In the genomic region with DNA sequence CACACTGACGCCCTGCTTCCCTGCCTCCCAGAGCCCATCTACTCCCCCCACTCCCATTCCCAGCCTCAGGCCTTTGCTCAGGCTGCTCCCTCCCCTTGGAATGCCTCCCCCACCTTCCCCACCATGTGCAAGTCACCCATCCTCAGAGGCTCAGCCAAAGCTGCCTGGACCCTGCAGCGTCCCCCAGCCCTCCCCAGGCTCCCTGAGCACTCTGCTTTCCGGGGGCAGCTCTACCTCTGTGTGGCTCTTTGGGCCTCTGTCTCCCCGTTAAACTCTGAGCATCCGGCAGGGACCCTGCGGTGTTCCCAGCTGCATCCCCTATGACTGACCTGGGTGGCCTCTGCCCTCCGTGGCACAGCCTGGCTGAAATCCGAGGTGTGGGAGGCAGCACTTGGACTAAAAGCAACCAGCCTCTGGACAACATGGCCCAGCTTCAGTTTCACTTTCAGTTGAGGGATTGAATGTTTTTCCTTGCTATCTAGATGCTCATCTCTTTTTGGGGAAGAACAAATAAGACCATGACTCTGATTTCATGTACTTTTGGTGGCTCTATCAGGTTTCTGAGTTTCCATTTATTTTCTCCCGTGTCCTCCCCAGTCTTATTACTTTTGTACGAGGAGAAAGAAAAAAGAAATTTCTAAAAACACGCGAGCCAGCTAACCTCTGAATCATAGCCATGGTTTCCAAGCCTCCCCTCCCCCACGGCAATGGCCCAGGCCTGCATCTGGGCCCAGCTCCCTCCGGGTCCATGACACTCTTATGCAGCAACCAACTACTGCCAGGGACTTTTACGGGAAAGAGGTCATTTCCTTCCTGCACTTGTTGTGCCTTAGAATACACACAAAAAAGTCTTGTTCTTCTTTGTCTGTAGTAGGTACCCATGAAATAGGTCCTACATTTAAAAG, we compare ENCODE assay signal across 1 cellular context.
A peak's percentile ranks its signal among the peaks of the same experiment; 100 is the strongest.
TF ChIP-seq lines count a peak whose summit lies in the region.

No MANE protein-coding gene starts in this region.

TF ChIP-seq in HepG2, 621 proteins besides CTCF, POLR2A, EP300 and RAD21 (continued from another document and continues in another):
- TF ChIP-seq, protein P1, sequence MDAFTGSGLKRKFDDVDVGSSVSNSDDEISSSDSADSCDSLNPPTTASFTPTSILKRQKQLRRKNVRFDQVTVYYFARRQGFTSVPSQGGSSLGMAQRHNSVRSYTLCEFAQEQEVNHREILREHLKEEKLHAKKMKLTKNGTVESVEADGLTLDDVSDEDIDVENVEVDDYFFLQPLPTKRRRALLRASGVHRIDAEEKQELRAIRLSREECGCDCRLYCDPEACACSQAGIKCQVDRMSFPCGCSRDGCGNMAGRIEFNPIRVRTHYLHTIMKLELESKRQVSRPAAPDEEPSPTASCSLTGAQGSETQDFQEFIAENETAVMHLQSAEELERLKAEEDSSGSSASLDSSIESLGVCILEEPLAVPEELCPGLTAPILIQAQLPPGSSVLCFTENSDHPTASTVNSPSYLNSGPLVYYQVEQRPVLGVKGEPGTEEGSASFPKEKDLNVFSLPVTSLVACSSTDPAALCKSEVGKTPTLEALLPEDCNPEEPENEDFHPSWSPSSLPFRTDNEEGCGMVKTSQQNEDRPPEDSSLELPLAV (CRISPR knock-in tag; conservative IDR thresholded peaks at IDR 0.05; ENCODE audit: low read depth), result no peak
- TF ChIP-seq NFIC (IDR thresholded peaks at IDR 0.05; ENCODE audit: low read length), result no peak
- TF ChIP-seq TP53 (CRISPR knock-in tag; conservative IDR thresholded peaks at IDR 0.05), result no peak
- no peak for TF ChIP-seq ZNF138 (CRISPR knock-in tag; IDR thresholded peaks at IDR 0.05; ENCODE audit: low read depth)
- TF ChIP-seq ZSCAN20 (CRISPR knock-in tag; IDR thresholded peaks at IDR 0.05; ENCODE audit: borderline replicate concordance), result no peak
- no peak for TF ChIP-seq ATRX (CRISPR knock-in tag; IDR thresholded peaks at IDR 0.05; ENCODE audit: borderline replicate concordance)
- TF ChIP-seq ZFY (CRISPR knock-in tag; IDR thresholded peaks at IDR 0.05), result peak; percentile 75
- TF ChIP-seq, protein P2, sequence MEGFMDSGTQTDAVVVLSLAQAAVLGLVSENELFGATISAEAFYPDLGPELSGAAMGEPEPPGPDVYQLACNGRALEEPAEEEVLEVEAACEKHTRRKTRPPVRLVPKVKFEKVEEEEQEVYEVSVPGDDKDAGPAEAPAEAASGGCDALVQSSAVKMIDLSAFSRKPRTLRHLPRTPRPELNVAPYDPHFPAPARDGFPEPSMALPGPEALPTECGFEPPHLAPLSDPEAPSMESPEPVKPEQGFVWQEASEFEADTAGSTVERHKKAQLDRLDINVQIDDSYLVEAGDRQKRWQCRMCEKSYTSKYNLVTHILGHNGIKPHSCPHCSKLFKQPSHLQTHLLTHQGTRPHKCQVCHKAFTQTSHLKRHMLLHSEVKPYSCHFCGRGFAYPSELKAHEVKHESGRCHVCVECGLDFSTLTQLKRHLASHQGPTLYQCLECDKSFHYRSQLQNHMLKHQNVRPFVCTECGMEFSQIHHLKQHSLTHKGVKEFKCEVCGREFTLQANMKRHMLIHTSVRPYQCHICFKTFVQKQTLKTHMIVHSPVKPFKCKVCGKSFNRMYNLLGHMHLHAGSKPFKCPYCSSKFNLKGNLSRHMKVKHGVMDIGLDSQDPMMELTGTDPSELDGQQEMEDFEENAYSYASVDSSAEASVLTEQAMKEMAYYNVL (CRISPR knock-in tag; IDR thresholded peaks at IDR 0.05; ENCODE audit: borderline replicate concordance), result no peak
- TF ChIP-seq, protein P3, sequence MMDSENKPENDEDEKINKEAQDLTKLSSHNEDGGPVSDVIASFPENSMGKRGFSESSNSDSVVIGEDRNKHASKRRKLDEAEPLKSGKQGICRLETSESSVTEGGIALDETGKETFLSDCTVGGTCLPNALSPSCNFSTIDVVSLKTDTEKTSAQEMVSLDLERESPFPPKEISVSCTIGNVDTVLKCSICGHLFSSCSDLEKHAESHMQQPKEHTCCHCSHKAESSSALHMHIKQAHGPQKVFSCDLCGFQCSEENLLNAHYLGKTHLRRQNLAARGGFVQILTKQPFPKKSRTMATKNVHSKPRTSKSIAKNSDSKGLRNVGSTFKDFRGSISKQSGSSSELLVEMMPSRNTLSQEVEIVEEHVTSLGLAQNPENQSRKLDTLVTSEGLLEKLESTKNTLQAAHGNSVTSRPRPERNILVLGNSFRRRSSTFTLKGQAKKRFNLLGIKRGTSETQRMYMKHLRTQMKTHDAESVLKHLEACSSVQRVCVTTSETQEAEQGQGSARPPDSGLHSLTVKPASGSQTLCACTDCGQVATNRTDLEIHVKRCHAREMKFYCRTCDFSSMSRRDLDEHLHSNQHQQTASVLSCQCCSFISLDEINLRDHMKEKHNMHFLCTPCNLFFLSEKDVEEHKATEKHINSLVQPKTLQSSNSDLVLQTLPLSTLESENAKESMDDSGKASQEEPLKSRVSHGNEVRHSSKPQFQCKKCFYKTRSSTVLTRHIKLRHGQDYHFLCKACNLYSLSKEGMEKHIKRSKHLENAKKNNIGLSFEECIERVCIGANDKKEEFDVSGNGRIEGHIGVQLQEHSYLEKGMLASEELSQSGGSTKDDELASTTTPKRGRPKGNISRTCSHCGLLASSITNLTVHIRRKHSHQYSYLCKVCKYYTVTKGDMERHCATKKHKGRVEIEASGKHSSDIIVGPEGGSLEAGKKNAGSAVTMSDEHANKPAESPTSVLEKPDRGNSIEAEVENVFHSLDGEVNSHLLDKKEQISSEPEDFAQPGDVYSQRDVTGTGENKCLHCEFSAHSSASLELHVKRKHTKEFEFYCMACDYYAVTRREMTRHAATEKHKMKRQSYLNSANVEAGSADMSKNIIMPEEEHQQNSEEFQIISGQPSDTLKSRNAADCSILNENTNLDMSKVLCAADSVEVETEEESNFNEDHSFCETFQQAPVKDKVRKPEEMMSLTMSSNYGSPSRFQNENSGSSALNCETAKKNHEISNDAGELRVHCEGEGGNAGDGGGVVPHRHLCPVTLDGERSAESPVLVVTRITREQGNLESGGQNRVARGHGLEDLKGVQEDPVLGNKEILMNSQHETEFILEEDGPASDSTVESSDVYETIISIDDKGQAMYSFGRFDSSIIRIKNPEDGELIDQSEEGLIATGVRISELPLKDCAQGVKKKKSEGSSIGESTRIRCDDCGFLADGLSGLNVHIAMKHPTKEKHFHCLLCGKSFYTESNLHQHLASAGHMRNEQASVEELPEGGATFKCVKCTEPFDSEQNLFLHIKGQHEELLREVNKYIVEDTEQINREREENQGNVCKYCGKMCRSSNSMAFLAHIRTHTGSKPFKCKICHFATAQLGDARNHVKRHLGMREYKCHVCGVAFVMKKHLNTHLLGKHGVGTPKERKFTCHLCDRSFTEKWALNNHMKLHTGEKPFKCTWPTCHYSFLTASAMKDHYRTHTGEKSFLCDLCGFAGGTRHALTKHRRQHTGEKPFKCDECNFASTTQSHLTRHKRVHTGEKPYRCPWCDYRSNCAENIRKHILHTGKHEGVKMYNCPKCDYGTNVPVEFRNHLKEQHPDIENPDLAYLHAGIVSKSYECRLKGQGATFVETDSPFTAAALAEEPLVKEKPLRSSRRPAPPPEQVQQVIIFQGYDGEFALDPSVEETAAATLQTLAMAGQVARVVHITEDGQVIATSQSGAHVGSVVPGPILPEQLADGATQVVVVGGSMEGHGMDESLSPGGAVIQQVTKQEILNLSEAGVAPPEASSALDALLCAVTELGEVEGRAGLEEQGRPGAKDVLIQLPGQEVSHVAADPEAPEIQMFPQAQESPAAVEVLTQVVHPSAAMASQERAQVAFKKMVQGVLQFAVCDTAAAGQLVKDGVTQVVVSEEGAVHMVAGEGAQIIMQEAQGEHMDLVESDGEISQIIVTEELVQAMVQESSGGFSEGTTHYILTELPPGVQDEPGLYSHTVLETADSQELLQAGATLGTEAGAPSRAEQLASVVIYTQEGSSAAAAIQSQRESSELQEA (CRISPR knock-in tag; IDR thresholded peaks at IDR 0.05; ENCODE audit: not compliant biosample characterization), result no peak
- TF ChIP-seq, protein P4, sequence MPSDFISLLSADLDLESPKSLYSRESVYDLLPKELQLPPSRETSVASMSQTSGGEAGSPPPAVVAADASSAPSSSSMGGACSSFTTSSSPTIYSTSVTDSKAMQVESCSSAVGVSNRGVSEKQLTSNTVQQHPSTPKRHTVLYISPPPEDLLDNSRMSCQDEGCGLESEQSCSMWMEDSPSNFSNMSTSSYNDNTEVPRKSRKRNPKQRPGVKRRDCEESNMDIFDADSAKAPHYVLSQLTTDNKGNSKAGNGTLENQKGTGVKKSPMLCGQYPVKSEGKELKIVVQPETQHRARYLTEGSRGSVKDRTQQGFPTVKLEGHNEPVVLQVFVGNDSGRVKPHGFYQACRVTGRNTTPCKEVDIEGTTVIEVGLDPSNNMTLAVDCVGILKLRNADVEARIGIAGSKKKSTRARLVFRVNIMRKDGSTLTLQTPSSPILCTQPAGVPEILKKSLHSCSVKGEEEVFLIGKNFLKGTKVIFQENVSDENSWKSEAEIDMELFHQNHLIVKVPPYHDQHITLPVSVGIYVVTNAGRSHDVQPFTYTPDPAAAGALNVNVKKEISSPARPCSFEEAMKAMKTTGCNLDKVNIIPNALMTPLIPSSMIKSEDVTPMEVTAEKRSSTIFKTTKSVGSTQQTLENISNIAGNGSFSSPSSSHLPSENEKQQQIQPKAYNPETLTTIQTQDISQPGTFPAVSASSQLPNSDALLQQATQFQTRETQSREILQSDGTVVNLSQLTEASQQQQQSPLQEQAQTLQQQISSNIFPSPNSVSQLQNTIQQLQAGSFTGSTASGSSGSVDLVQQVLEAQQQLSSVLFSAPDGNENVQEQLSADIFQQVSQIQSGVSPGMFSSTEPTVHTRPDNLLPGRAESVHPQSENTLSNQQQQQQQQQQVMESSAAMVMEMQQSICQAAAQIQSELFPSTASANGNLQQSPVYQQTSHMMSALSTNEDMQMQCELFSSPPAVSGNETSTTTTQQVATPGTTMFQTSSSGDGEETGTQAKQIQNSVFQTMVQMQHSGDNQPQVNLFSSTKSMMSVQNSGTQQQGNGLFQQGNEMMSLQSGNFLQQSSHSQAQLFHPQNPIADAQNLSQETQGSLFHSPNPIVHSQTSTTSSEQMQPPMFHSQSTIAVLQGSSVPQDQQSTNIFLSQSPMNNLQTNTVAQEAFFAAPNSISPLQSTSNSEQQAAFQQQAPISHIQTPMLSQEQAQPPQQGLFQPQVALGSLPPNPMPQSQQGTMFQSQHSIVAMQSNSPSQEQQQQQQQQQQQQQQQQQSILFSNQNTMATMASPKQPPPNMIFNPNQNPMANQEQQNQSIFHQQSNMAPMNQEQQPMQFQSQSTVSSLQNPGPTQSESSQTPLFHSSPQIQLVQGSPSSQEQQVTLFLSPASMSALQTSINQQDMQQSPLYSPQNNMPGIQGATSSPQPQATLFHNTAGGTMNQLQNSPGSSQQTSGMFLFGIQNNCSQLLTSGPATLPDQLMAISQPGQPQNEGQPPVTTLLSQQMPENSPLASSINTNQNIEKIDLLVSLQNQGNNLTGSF (CRISPR knock-in tag; IDR thresholded peaks at IDR 0.05), result no peak
- TF ChIP-seq SPEN (CRISPR knock-in tag; IDR thresholded peaks at IDR 0.05; ENCODE audit: low read depth), result peak; percentile 35; the same call in 1 of the 2 replicates
- 0 out of 2 replicates have a peak, but pooled peaks have one; percentile 32 for TF ChIP-seq ZNF619 (CRISPR knock-in tag; IDR thresholded peaks at IDR 0.05)
- no peak for TF ChIP-seq EED (CRISPR knock-in tag; IDR thresholded peaks at IDR 0.05)
- TF ChIP-seq POLR2AphosphoS5 (IDR thresholded peaks at IDR 0.05; ENCODE audit: low read depth, low read length), result no peak
- TF ChIP-seq, protein P5, sequence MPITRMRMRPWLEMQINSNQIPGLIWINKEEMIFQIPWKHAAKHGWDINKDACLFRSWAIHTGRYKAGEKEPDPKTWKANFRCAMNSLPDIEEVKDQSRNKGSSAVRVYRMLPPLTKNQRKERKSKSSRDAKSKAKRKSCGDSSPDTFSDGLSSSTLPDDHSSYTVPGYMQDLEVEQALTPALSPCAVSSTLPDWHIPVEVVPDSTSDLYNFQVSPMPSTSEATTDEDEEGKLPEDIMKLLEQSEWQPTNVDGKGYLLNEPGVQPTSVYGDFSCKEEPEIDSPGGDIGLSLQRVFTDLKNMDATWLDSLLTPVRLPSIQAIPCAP (CRISPR knock-in tag; IDR thresholded peaks at IDR 0.05; ENCODE audit: low read depth), result peak; percentile 98
- TF ChIP-seq, protein P6, sequence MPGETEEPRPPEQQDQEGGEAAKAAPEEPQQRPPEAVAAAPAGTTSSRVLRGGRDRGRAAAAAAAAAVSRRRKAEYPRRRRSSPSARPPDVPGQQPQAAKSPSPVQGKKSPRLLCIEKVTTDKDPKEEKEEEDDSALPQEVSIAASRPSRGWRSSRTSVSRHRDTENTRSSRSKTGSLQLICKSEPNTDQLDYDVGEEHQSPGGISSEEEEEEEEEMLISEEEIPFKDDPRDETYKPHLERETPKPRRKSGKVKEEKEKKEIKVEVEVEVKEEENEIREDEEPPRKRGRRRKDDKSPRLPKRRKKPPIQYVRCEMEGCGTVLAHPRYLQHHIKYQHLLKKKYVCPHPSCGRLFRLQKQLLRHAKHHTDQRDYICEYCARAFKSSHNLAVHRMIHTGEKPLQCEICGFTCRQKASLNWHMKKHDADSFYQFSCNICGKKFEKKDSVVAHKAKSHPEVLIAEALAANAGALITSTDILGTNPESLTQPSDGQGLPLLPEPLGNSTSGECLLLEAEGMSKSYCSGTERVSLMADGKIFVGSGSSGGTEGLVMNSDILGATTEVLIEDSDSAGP (CRISPR knock-in tag; IDR thresholded peaks at IDR 0.05; ENCODE audit: borderline replicate concordance), result 0 out of 2 replicates have a peak, but pooled peaks have one; percentile 47
- TF ChIP-seq, protein P7, sequence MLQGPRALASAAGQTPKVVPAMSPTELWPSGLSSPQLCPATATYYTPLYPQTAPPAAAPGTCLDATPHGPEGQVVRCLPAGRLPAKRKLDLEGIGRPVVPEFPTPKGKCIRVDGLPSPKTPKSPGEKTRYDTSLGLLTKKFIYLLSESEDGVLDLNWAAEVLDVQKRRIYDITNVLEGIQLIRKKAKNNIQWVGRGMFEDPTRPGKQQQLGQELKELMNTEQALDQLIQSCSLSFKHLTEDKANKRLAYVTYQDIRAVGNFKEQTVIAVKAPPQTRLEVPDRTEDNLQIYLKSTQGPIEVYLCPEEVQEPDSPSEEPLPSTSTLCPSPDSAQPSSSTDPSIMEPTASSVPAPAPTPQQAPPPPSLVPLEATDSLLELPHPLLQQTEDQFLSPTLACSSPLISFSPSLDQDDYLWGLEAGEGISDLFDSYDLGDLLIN (CRISPR knock-in tag; IDR thresholded peaks at IDR 0.05; ENCODE audit: borderline replicate concordance), result no peak
- peak; percentile 44 for TF ChIP-seq TAF1 (CRISPR knock-in tag; IDR thresholded peaks at IDR 0.05)
- TF ChIP-seq NR3C1 (CRISPR knock-in tag; IDR thresholded peaks at IDR 0.05), result no peak
- no peak for TF ChIP-seq ARHGAP35 (CRISPR knock-in tag; IDR thresholded peaks at IDR 0.05; ENCODE audit: borderline replicate concordance)
- TF ChIP-seq, protein P8, sequence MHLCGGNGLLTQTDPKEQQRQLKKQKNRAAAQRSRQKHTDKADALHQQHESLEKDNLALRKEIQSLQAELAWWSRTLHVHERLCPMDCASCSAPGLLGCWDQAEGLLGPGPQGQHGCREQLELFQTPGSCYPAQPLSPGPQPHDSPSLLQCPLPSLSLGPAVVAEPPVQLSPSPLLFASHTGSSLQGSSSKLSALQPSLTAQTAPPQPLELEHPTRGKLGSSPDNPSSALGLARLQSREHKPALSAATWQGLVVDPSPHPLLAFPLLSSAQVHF (CRISPR knock-in tag; IDR thresholded peaks at IDR 0.05), result no peak
- TF ChIP-seq ZMAT3 (CRISPR knock-in tag; conservative IDR thresholded peaks at IDR 0.05), result no peak
- TF ChIP-seq, protein P9, sequence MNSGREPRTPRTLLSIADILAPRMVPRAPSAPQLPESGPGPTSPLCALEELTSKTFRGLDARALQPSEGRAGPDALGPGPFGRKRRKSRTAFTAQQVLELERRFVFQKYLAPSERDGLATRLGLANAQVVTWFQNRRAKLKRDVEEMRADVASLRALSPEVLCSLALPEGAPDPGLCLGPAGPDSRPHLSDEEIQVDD (CRISPR knock-in tag; IDR thresholded peaks at IDR 0.05; ENCODE audit: borderline replicate concordance), result no peak
- no peak for TF ChIP-seq CCDC6 (CRISPR knock-in tag; IDR thresholded peaks at IDR 0.05)
